Comparison of ENCODE assay signal across 22 cellular contexts in the genomic region with DNA sequence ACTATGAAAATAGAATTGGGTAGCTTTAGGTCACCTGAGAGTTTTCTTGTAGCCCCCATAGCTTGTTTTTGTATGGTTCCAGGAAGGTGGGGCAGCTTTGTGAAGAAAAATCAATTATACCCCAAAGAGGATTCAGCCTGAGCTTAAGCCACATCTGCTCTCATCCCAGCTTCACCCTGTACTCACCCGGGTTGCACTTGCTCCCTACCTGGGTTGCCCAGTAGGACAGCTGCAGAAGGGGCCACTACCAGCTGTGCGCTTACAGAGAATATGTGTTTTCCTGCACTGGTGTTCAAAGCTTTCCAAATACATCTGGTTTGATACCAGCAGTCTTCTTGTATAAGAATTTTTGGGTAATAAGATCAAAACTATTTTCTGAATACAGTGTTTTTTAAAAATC.
"Had no signal": no experiment of that assay in that cellular context is flagged by ENCODE, and none has a peak within 500 bp of the region (broad histone marks: within the 10 kb centered on the region; RNA-seq: fewer than 3 reads in every experiment).

No MANE protein-coding gene starts in this region.

- H3K27ac ChIP-seq: adrenal gland, ascending aorta, brain microvascular endothelial cell, foreskin keratinocyte, hepatocyte, left ventricle myocardium inferior, parathyroid adenoma, testis, uterus had no signal

- H3K27ac Mint-ChIP-seq: activated CD4-positive, alpha-beta memory T cell treated with anti-CD3 and anti-CD28 coated beads for 36 hours; activated CD4-positive, alpha-beta T cell treated with anti-CD3 and anti-CD28 coated beads for 36 hours; activated naive CD4-positive, alpha-beta T cell treated with anti-CD3 and anti-CD28 coated beads, Interleukin-2, amount 50 U/mL, for 24 hours; mesothelial cell of epicardium; natural killer cell treated with Interleukin-12 subunit alpha and Interleukin-12 subunit beta and Interleukin-15 and Interleukin-18, amount 100 ng/mL, for 72 hours had no signal

- H3K9me3 ChIP-seq: adrenal gland, ascending aorta, left ventricle myocardium inferior, testis, uterus had no signal

- H3K27me3 Mint-ChIP-seq: activated CD4-positive, alpha-beta memory T cell treated with anti-CD3 and anti-CD28 coated beads for 36 hours; activated CD4-positive, alpha-beta T cell treated with anti-CD3 and anti-CD28 coated beads for 36 hours; activated naive CD4-positive, alpha-beta T cell treated with anti-CD3 and anti-CD28 coated beads, Interleukin-2, amount 50 U/mL, for 24 hours; natural killer cell treated with Interleukin-12 subunit alpha and Interleukin-12 subunit beta and Interleukin-15 and Interleukin-18, amount 100 ng/mL, for 72 hours had no signal

- H3K4me3 ChIP-seq: adrenal gland, ascending aorta, hepatocyte, left ventricle myocardium inferior, testis, uterus had no signal

- H3K27me3 ChIP-seq: ascending aorta, brain microvascular endothelial cell, foreskin keratinocyte, hepatocyte, testis, uterus had no signal

- ATAC-seq: activated CD4-positive, alpha-beta T cell treated with anti-CD3 and anti-CD28 coated beads for 36 hours; foreskin keratinocyte; natural killer cell treated with Interleukin-12 subunit alpha and Interleukin-12 subunit beta and Interleukin-15 and Interleukin-18, amount 100 ng/mL, for 72 hours; right cardiac atrium had no signal

- H3K4me3 Mint-ChIP-seq: activated CD4-positive, alpha-beta memory T cell treated with anti-CD3 and anti-CD28 coated beads for 36 hours; activated CD4-positive, alpha-beta T cell treated with anti-CD3 and anti-CD28 coated beads for 36 hours; activated naive CD4-positive, alpha-beta T cell treated with anti-CD3 and anti-CD28 coated beads, Interleukin-2, amount 50 U/mL, for 24 hours; natural killer cell treated with Interleukin-12 subunit alpha and Interleukin-12 subunit beta and Interleukin-15 and Interleukin-18, amount 100 ng/mL, for 72 hours had no signal

- H3K9me3 Mint-ChIP-seq: activated CD4-positive, alpha-beta memory T cell treated with anti-CD3 and anti-CD28 coated beads for 36 hours; activated naive CD4-positive, alpha-beta T cell treated with anti-CD3 and anti-CD28 coated beads, Interleukin-2, amount 50 U/mL, for 24 hours; mesothelial cell of epicardium; natural killer cell treated with Interleukin-12 subunit alpha and Interleukin-12 subunit beta and Interleukin-15 and Interleukin-18, amount 100 ng/mL, for 72 hours had no signal

- DNase-seq: activated CD4-positive, alpha-beta memory T cell treated with anti-CD3 and anti-CD28 coated beads for 36 hours; activated CD4-positive, alpha-beta T cell treated with anti-CD3 and anti-CD28 coated beads for 36 hours; activated effector memory CD4-positive, alpha-beta T cell treated with anti-CD3 and anti-CD28 coated beads, Interleukin-2, amount 50 U/mL, for 16 hours; adrenal gland; brain microvascular endothelial cell; caudate nucleus; dermis blood vessel endothelial cell; effector CD8-positive, alpha-beta T cell; foreskin keratinocyte; left ventricle myocardium inferior; right cardiac atrium; stimulated activated CD4-positive, alpha-beta T cell treated with anti-CD3 and anti-CD28 coated beads, Interleukin-1b, Interleukin-23, amount 100 ng/mL, for 48 hours; T-helper 1 cell; testis; trophoblast cell; uterus had no signal

- H3K4me1 ChIP-seq: testis, uterus had no signal

- H3K36me3 ChIP-seq: adrenal gland, ascending aorta, brain microvascular endothelial cell, left ventricle myocardium inferior, uterus had no signal

- H3K36me3 Mint-ChIP-seq: mesothelial cell of epicardium; natural killer cell treated with Interleukin-12 subunit alpha and Interleukin-12 subunit beta and Interleukin-15 and Interleukin-18, amount 100 ng/mL, for 72 hours had no signal
